9 cellular contexts compared by ENCODE assay signal in the genomic region with DNA sequence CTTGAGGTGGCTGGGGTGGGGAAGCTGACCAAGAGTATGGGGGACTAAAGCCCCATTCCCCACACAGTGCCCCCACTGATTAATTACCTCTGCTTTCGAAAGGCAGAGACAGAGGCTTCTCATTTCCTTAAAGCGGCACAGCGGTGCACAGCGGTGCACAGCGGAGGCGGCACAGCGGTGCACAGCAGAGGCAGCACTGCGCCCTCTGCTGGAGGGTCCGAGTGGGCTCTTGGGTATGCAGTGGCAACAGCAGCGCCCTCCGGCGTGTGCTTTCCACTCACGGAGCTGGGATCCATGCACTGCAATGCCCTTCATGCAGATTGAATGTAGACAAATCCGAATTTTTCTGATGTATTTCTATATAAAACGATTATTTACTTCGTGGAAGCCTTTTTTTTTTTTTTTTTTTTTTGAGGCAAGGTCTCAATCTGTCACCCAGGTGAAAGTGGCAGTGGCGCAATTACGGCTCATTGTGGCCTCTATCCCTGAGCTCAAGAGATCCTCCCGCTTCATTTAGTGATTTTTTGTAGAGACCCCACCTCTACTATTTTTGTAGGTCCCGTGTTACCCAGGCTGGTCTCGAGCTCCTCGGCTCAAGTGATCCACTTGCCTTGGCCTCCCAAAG. TPM values are rescaled to one million over a fixed set of nuclear protein-coding genes. Genes with fewer than 3 reads are reported as not detected.
A peak's percentile ranks its signal among the peaks of the same experiment; 100 is the strongest.
DNase-seq lines count a peak whose midpoint lies in the region; ATAC-seq and TF ChIP-seq lines count a peak whose summit lies in the region.
"Had no signal": no experiment of that assay in that cellular context is flagged by ENCODE, and none has a peak within 500 bp of the region (broad histone marks: within the 10 kb centered on the region; RNA-seq: fewer than 3 reads in every experiment).

No MANE protein-coding gene starts in this region.

- no peaks in the 10 kb centered on the region for H3K9me3 Mint-ChIP-seq in activated naive CD8-positive, alpha-beta T cell treated with anti-CD3 and anti-CD28 coated beads, Interleukin-2, amount 10 ng/mL, durations not matched to agents 7 days and 5 days

- H3K4me3 ChIP-seq in lower leg skin (ENCODE audit: low read depth, poor library complexity, severe bottlenecking): no peak overlapping the region
- H3K4me3 ChIP-seq: ovary had no signal

- peaks cover 18% of the 10 kb centered on the region for H3K27me3 Mint-ChIP-seq in activated naive CD8-positive, alpha-beta T cell treated with anti-CD3 and anti-CD28 coated beads, Interleukin-2, amount 10 ng/mL, durations not matched to agents 7 days and 5 days

- peaks cover 6% of the 10 kb centered on the region for H3K4me1 Mint-ChIP-seq in activated naive CD8-positive, alpha-beta T cell treated with anti-CD3 and anti-CD28 coated beads, Interleukin-2, amount 10 ng/mL, durations not matched to agents 7 days and 5 days

- no peaks in the 10 kb centered on the region for H3K36me3 Mint-ChIP-seq in activated naive CD8-positive, alpha-beta T cell treated with anti-CD3 and anti-CD28 coated beads, Interleukin-2, amount 10 ng/mL, durations not matched to agents 7 days and 5 days

- peak overlapping the region; percentile 25 for H3K4me3 Mint-ChIP-seq in activated naive CD8-positive, alpha-beta T cell treated with anti-CD3 and anti-CD28 coated beads, Interleukin-2, amount 10 ng/mL, durations not matched to agents 7 days and 5 days

- no peak overlapping the region for H3K27ac Mint-ChIP-seq in activated naive CD8-positive, alpha-beta T cell treated with anti-CD3 and anti-CD28 coated beads, Interleukin-2, amount 10 ng/mL, durations not matched to agents 7 days and 5 days

- TF ChIP-seq POLR2A in lower leg skin (IDR thresholded peaks at IDR 0.05): no peak

- 41 to 47% methylated on average over 21 to 22 of the region's 22 CpGs for whole genome bisulfite sequencing in lower leg skin, 2 donors

- TF ChIP-seq CTCF in lower leg skin (IDR thresholded peaks at IDR 0.05): no peak

- POLR2A ChIA-PET in activated naive CD8-positive, alpha-beta T cell treated with anti-CD3 and anti-CD28 coated beads, Interleukin-2, amount 10 ng/mL, durations not matched to agents 7 days and 5 days (lab: Charles Lee): interaction anchor here (0.7 to 1.4 kb wide), 3 partner anchors 20 to 444 kb away, joined by 3 to 4 read pairs (median 4); a partner anchor contains a TSS

- ATAC-seq in GM18909 (IDR thresholded peaks at IDR 0.05; ENCODE audit: poor library complexity, unreplicated experiment): peak; percentile 98
- ATAC-seq in HG03103 (IDR thresholded peaks at IDR 0.05; ENCODE audit: low read depth, unreplicated experiment): peak; percentile 100
- peak; percentile 100 for ATAC-seq in activated naive CD8-positive, alpha-beta T cell treated with anti-CD3 and anti-CD28 coated beads, Interleukin-2, amount 10 ng/mL, durations not matched to agents 7 days and 5 days (ENCODE audit: low read depth)

- intact Hi-C loops in lower leg skin (cut with DNase I; ENCODE audit: low total_unique reads): no loop called here

- DNase-seq in AG08396 (ENCODE audit: low spot score) (peak; percentile 23), SKM-1 treated with dmso at 0.1 percent for 144 hours (lab: John Stamatoyannopoulos, UW; ENCODE audit: unreplicated experiment) (peak; percentile 46), iPS-NIHi7 (ENCODE audit: extremely low spot score) (peak; percentile 82), lower leg skin (ENCODE audit: low spot score in 2 of 2) (no peak)
- peak; percentile 75 for DNase-seq in activated naive CD8-positive, alpha-beta T cell treated with anti-CD3 and anti-CD28 coated beads, Interleukin-2, amount 10 ng/mL, durations not matched to agents 7 days and 5 days
- peak; percentile 24 to 52 (median 27) for DNase-seq in stimulated activated CD4-positive, alpha-beta T cell treated with anti-CD3 and anti-CD28 coated beads, TNF-alpha, amount 100 ng/mL, for 1 hour (ENCODE audit: low read depth in 3 of 3, low spot score in 1 of 3)

RNA-seq across cellular contexts. Expression of a gene that starts 19.7 kb away (rescaled TPM):
- total RNA-seq in activated naive CD8-positive, alpha-beta T cell treated with anti-CD3 and anti-CD28 coated beads, Interleukin-2, amount 10 ng/mL, durations not matched to agents 7 days and 5 days: 10 to 100 TPM; 67.1 to 74.0 TPM
- 100 to 1,000 TPM in 2 of 4 donors, 10 to 100 TPM in 2; 49.5 to 113 (median 97.9) TPM for total RNA-seq in lower leg skin

Comparison
In these comparisons a context has a peak if more than half of its experiments do, and no peak if none do; other contexts are left out.
1. DNase-seq: peak in AG08396 (single experiment), SKM-1 treated with dmso at 0.1 percent for 144 hours (single experiment), activated naive CD8-positive, alpha-beta T cell treated with anti-CD3 and anti-CD28 coated beads, Interleukin-2, amount 10 ng/mL, durations not matched to agents 7 days and 5 days (single experiment), iPS-NIHi7 (single experiment) and stimulated activated CD4-positive, alpha-beta T cell treated with anti-CD3 and anti-CD28 coated beads, TNF-alpha, amount 100 ng/mL, for 1 hour (3 of 3); none in lower leg skin (0 of 2).
2. Peak in every context shown above with its lines, with median percentiles within 50 percentile points of each other: ATAC-seq.